Comparison of ENCODE assay signal across 1 cellular context in genomic region chr17:59696682-59697277, GRCh38.
TF ChIP-seq lines count a peak whose summit lies in the region.

No MANE protein-coding gene starts in this region.

TF ChIP-seq in K562, 482 proteins besides CTCF, POLR2A, EP300 and RAD21 (continued from another document and continues in another):
- no peak for TF ChIP-seq ZNF318 (IDR thresholded peaks at IDR 0.05; ENCODE audit: borderline replicate concordance in 1 of 2, low read depth in 1 of 2)
- no peak for TF ChIP-seq TEAD4 (IDR thresholded peaks at IDR 0.05; ENCODE audit: low read length)
- TF ChIP-seq TEAD4 (CRISPR knock-in tag; IDR thresholded peaks at IDR 0.05; ENCODE audit: borderline replicate concordance) = no peak
- 0 out of 4 replicates have a peak, but pooled peaks of 1 of the 2 experiments have one; percentile 4 for TF ChIP-seq MNT (conservative IDR thresholded peaks at IDR 0.05)
- no peak; the same call in 1 of the 2 replicates for TF ChIP-seq RFX1 (IDR thresholded peaks at IDR 0.05)
- no peak for TF ChIP-seq BRF2 (IDR thresholded peaks at IDR 0.05; ENCODE audit: borderline replicate concordance, insufficient read depth, insufficient read length)
- no peak for TF ChIP-seq THRAP3 (IDR thresholded peaks at IDR 0.05; ENCODE audit: borderline replicate concordance)
- TF ChIP-seq CUX1 (CRISPR knock-in tag; IDR thresholded peaks at IDR 0.05) = no peak
- no peak for TF ChIP-seq HES1 (IDR thresholded peaks at IDR 0.05; ENCODE audit: low read depth)
- TF ChIP-seq NR1H2 (CRISPR knock-in tag; IDR thresholded peaks at IDR 0.05) = no peak
- TF ChIP-seq ZBTB17 (CRISPR knock-in tag; IDR thresholded peaks at IDR 0.05) = no peak; the same call in 1 of the 2 replicates
- TF ChIP-seq MEF2D (tag; conservative IDR thresholded peaks at IDR 0.05; ENCODE audit: low read depth) = no peak
- TF ChIP-seq ZBTB9 (CRISPR knock-in tag; IDR thresholded peaks at IDR 0.05) = no peak
- no peak for TF ChIP-seq NR2C1 (IDR thresholded peaks at IDR 0.05)
- TF ChIP-seq NR2C1 (tag; IDR thresholded peaks at IDR 0.05) = peak; percentile 45
- no peak for TF ChIP-seq SIN3A (IDR thresholded peaks at IDR 0.05; ENCODE audit: borderline replicate concordance in 2 of 2, control insufficient read depth in 1 of 2, low read depth in 2 of 2, low read length in 2 of 2)
- TF ChIP-seq TCF7 (IDR thresholded peaks at IDR 0.05; ENCODE audit: borderline replicate concordance) = no peak
- TF ChIP-seq FOXJ3 (CRISPR knock-in tag; IDR thresholded peaks at IDR 0.05) = no peak
- no peak for TF ChIP-seq PREB (CRISPR knock-in tag; IDR thresholded peaks at IDR 0.05)
- TF ChIP-seq ZKSCAN3 (CRISPR knock-in tag; IDR thresholded peaks at IDR 0.05) = no peak
- no peak for TF ChIP-seq ARID3B (CRISPR knock-in tag; IDR thresholded peaks at IDR 0.05; ENCODE audit: borderline replicate concordance)
- TF ChIP-seq SAP30 (IDR thresholded peaks at IDR 0.05; ENCODE audit: borderline replicate concordance, insufficient read depth, low read depth, low read length, poor library complexity, severe bottlenecking) = no peak
- 0 out of 2 replicates have a peak, but pooled peaks have one; percentile 4 for TF ChIP-seq ZNF592 (IDR thresholded peaks at IDR 0.05)
